ENCODE assay signal across 35 cellular contexts in the genomic region with DNA sequence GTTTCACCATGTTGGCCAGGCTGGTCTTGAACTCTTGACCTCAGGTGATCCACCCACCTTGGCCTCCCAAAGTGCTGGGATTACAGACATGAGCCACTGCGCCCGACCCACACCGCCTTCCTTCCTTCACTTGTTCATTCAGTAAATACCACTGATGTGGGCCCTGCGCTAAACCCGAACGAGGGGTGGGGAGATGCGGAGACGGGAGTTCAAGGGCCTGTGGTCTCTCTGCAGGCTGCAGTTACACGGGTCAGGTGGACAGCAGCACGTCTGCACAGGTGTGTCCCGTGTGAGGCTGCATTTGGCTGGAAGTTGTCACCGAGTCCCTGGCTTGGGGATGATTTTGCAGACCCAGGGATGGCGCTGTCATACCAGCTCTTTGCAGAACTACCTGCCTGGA. TPM values are rescaled to one million over a fixed set of nuclear protein-coding genes. Genes with fewer than 3 reads are reported as not detected.
"Had no signal": no experiment of that assay in that cellular context is flagged by ENCODE, and none has a peak within 500 bp of the region (broad histone marks: within the 10 kb centered on the region; RNA-seq: fewer than 3 reads in every experiment).

No MANE protein-coding gene starts in this region.

- H3K36me3 Mint-ChIP-seq: activated naive CD4-positive, alpha-beta T cell treated with anti-CD3 and anti-CD28 coated beads, Interleukin-2, amount 10 ng/mL, durations not matched to agents 7 days and 5 days had no signal

- H3K27ac Mint-ChIP-seq: activated naive CD4-positive, alpha-beta T cell treated with anti-CD3 and anti-CD28 coated beads, Interleukin-2, amount 10 ng/mL, durations not matched to agents 7 days and 5 days; activated naive CD8-positive, alpha-beta T cell treated with anti-CD3 and anti-CD28 coated beads, Interleukin-2, amount 50 U/mL, for 24 hours; activated T-cell treated with anti-CD3 and anti-CD28 coated beads, Interleukin-2, amount 50 U/mL, for 24 hours; stimulated activated naive B cell treated with anti-CD40 and anti-IgM and Interleukin-4, amounts not matched to agents 10 μg/mL and 1 μg/mL and 100 μg/mL, for 72 hours had no signal

- H3K36me3 ChIP-seq: breast epithelium, colonic mucosa, gastroesophageal sphincter, stomach, thyroid gland had no signal

- H3K9me3 ChIP-seq: breast epithelium, colonic mucosa, mucosa of descending colon, thyroid gland had no signal

- H3K27me3 ChIP-seq: colonic mucosa, thyroid gland had no signal

- H3K27ac ChIP-seq: breast epithelium, colonic mucosa, gastroesophageal sphincter, stomach, thyroid gland, VCaP had no signal

- DNase-seq: activated CD4-positive, alpha-beta T cell treated with anti-CD3 and anti-CD28 coated beads for 48 hours; activated CD4-positive, alpha-beta T cell treated with anti-CD3 and anti-CD28 coated beads, Interleukin-2, amount 50 U/mL, for 48 hours; activated CD8-positive, alpha-beta memory T cell treated with anti-CD3 and anti-CD28 coated beads, Interleukin-2, amount 50 U/mL, for 48 hours; activated gamma-delta T cell; activated naive CD4-positive, alpha-beta T cell treated with anti-CD3 and anti-CD28 coated beads, Interleukin-2, amount 10 ng/mL, durations not matched to agents 7 days and 5 days; activated naive CD8-positive, alpha-beta T cell treated with anti-CD3 and anti-CD28 coated beads, Interleukin-2, amount 50 U/mL, for 24 hours; activated T-cell treated with anti-CD3 and anti-CD28 coated beads, Interleukin-2, amount 50 U/mL, for 24 hours; colonic mucosa; effector memory CD4-positive, alpha-beta T cell; head of caudate nucleus; hippocampal formation; left cardiac atrium; left ventricle myocardium superior; mucosa of descending colon; occipital lobe; right cardiac atrium; stimulated activated CD4-positive, alpha-beta T cell treated with anti-CD3 and anti-CD28 coated beads, Interleukin-15, amount 100 ng/mL, for 24 hours; stimulated activated CD4-positive, alpha-beta T cell treated with anti-CD3 and anti-CD28 coated beads, Interleukin-2, amount 100 ng/mL, for 24 hours; stimulated activated naive B cell treated with anti-CD40 and anti-IgM and Interleukin-4, amounts not matched to agents 10 μg/mL and 1 μg/mL and 100 μg/mL, for 72 hours; stomach; thyroid gland had no signal

- H3K4me1 ChIP-seq: breast epithelium, colonic mucosa had no signal

- ATAC-seq: activated CD4-positive, CD25-positive, alpha-beta regulatory T cell treated with anti-CD3 and anti-CD28 coated beads, Interleukin-2, amount 50 U/mL, for 24 hours; activated naive CD8-positive, alpha-beta T cell treated with anti-CD3 and anti-CD28 coated beads, Interleukin-2, amount 50 U/mL, for 24 hours; gastroesophageal sphincter; left cardiac atrium; left ventricle myocardium superior; mucosa of descending colon; right cardiac atrium; stimulated activated naive B cell treated with anti-CD40 and anti-IgM and Interleukin-4, amounts not matched to agents 10 μg/mL and 1 μg/mL and 100 μg/mL, for 72 hours had no signal

- H3K4me1 Mint-ChIP-seq: activated naive CD4-positive, alpha-beta T cell treated with anti-CD3 and anti-CD28 coated beads, Interleukin-2, amount 10 ng/mL, durations not matched to agents 7 days and 5 days; activated naive CD8-positive, alpha-beta T cell treated with anti-CD3 and anti-CD28 coated beads, Interleukin-2, amount 50 U/mL, for 24 hours; central memory CD8-positive, alpha-beta T cell had no signal

- H3K4me3 ChIP-seq: breast epithelium, colonic mucosa, gastroesophageal sphincter, mucosa of descending colon, stomach, thyroid gland had no signal

- H3K4me3 Mint-ChIP-seq: activated naive CD4-positive, alpha-beta T cell treated with anti-CD3 and anti-CD28 coated beads, Interleukin-2, amount 10 ng/mL, durations not matched to agents 7 days and 5 days; activated naive CD8-positive, alpha-beta T cell treated with anti-CD3 and anti-CD28 coated beads, Interleukin-2, amount 50 U/mL, for 24 hours; activated T-cell treated with anti-CD3 and anti-CD28 coated beads, Interleukin-2, amount 50 U/mL, for 24 hours; central memory CD8-positive, alpha-beta T cell; nephron; stimulated activated naive B cell treated with anti-CD40 and anti-IgM and Interleukin-4, amounts not matched to agents 10 μg/mL and 1 μg/mL and 100 μg/mL, for 72 hours had no signal

- H3K9me3 Mint-ChIP-seq: activated naive CD4-positive, alpha-beta T cell treated with anti-CD3 and anti-CD28 coated beads, Interleukin-2, amount 10 ng/mL, durations not matched to agents 7 days and 5 days; activated naive CD8-positive, alpha-beta T cell treated with anti-CD3 and anti-CD28 coated beads, Interleukin-2, amount 50 U/mL, for 24 hours; activated T-cell treated with anti-CD3 and anti-CD28 coated beads, Interleukin-2, amount 50 U/mL, for 24 hours; central memory CD8-positive, alpha-beta T cell; nephron; stimulated activated naive B cell treated with anti-CD40 and anti-IgM and Interleukin-4, amounts not matched to agents 10 μg/mL and 1 μg/mL and 100 μg/mL, for 72 hours had no signal

RNA-seq across cellular contexts. Expression of gene COL26A1, which starts 38.1 kb away (rescaled TPM):
- total RNA-seq: breast epithelium; dermis microvascular lymphatic vessel endothelial cell; endothelial cell of umbilical vein; fibroblast of lung; fibroblast of villous mesenchyme; gastroesophageal sphincter; left cardiac atrium; left ventricle myocardium superior; mucosa of descending colon; T-helper 1 cell treated with Interleukin-12 subunit alpha and Interleukin-12 subunit beta and Interleukin-4 antibody, amounts not matched to agents 30 ng/mL and 1 ng/mL, for 36 hours; thyroid gland; ureter had no signal
- polyA plus RNA-seq: endothelial cell of umbilical vein, esophagus, keratinocyte had no signal
